ENCODE assay signal across 27 cellular contexts in genomic region chr16:79159650-79160049, GRCh38.
"Had no signal": no experiment of that assay in that cellular context is flagged by ENCODE, and none has a peak within 500 bp of the region (broad histone marks: within the 10 kb centered on the region; RNA-seq: fewer than 3 reads in every experiment).

No MANE protein-coding gene starts in this region.

- H3K9ac ChIP-seq: parathyroid adenoma had no signal

- H3K4me1 ChIP-seq: parathyroid adenoma, psoas muscle, tibial artery, uterus had no signal

- H3K36me3 ChIP-seq: ovary, right lobe of liver, sigmoid colon, suprapubic skin, tibial artery, transverse colon, upper lobe of right lung, uterus had no signal

- H3K79me2 ChIP-seq: parathyroid adenoma had no signal

- DNase-seq: naive B cell; naive thymus-derived CD8-positive, alpha-beta T cell; occipital lobe; ovary; posterior cingulate gyrus; psoas muscle; right cardiac atrium; right lobe of liver; sigmoid colon; small intestine; stimulated activated CD4-positive, alpha-beta T cell treated with anti-CD3 and anti-CD28 coated beads, Interleukin-15, amount 100 ng/mL, for 24 hours; stimulated activated CD4-positive, alpha-beta T cell treated with anti-CD3 and anti-CD28 coated beads, Interleukin-2, amount 100 ng/mL, for 24 hours; stimulated activated CD4-positive, alpha-beta T cell treated with anti-CD3 and anti-CD28 coated beads, Interleukin-2, amount 100 ng/mL, for 48 hours; stimulated activated CD4-positive, alpha-beta T cell treated with anti-CD3 and anti-CD28 coated beads, Interleukin-4, amount 100 ng/mL, for 24 hours; stimulated activated CD8-positive, alpha-beta memory T cell treated with anti-CD3 and anti-CD28 coated beads, Interleukin-4, amount 100 ng/mL, for 48 hours; stimulated activated naive CD4-positive, alpha-beta T cell; stimulated activated naive CD8-positive, alpha-beta T cell treated with anti-CD3 and anti-CD28 coated beads, Interleukin-15, amount 100 ng/mL, for 72 hours; stimulated activated naive CD8-positive, alpha-beta T cell treated with anti-CD3 and anti-CD28 coated beads, Interleukin-15, Interleukin-2, amounts not matched to agents 100 U/mL and 50 U/mL, for 24 hours; substantia nigra; testis; tibial artery; transverse colon; upper lobe of right lung; uterus had no signal

- ATAC-seq: naive thymus-derived CD8-positive, alpha-beta T cell; psoas muscle; right cardiac atrium; right lobe of liver; stimulated activated memory B cell treated with anti-CD40 and anti-IgM and Interleukin-4, amounts not matched to agents 10 μg/mL and 1 μg/mL and 100 μg/mL, for 72 hours; stimulated activated naive CD8-positive, alpha-beta T cell treated with anti-CD3 and anti-CD28 coated beads, Interleukin-15, amount 100 ng/mL, for 72 hours; stimulated activated naive CD8-positive, alpha-beta T cell treated with anti-CD3 and anti-CD28 coated beads, Interleukin-15, Interleukin-2, amounts not matched to agents 100 U/mL and 50 U/mL, for 24 hours; upper lobe of right lung had no signal

- H3K9me3 ChIP-seq: ovary, psoas muscle, right lobe of liver, sigmoid colon, suprapubic skin, testis, tibial artery, transverse colon, upper lobe of right lung, uterus had no signal

- FAIRE-seq: small intestine had no signal

- H3K27me3 ChIP-seq: ovary, right lobe of liver, sigmoid colon, suprapubic skin, testis, tibial artery, transverse colon, upper lobe of right lung, uterus had no signal

- H3K4me3 ChIP-seq: ovary, psoas muscle, right lobe of liver, sigmoid colon, suprapubic skin, testis, tibial artery, transverse colon, upper lobe of right lung, uterus had no signal

- H3K27ac ChIP-seq: ovary, parathyroid adenoma, psoas muscle, right lobe of liver, sigmoid colon, suprapubic skin, testis, tibial artery, transverse colon, upper lobe of right lung, uterus had no signal

- H2AFZ ChIP-seq: parathyroid adenoma had no signal
